20 cellular contexts compared by ENCODE assay signal in genomic region chr5:170159101-170159698, GRCh38. TPM values are rescaled to one million over a fixed set of nuclear protein-coding genes. Genes with fewer than 3 reads are reported as not detected.
DNase-seq lines count a peak whose midpoint lies in the region; ATAC-seq and TF ChIP-seq lines count a peak whose summit lies in the region.
"Had no signal": no experiment of that assay in that cellular context is flagged by ENCODE, and none has a peak within 500 bp of the region (broad histone marks: within the 10 kb centered on the region; RNA-seq: fewer than 3 reads in every experiment).

No MANE protein-coding gene starts in this region.

- no peak overlapping the region for H2AFZ ChIP-seq in mammary epithelial cell (ENCODE audit: low read depth, low read length)

- no peaks in the 10 kb centered on the region for H3K4me1 ChIP-seq in mammary epithelial cell (ENCODE audit: insufficient read depth, low read length)
- H3K4me1 ChIP-seq: right atrium auricular region had no signal

- TF ChIP-seq CTCF in mammary epithelial cell (conservative IDR thresholded peaks at IDR 0.05 in 1 of 2, IDR thresholded peaks at IDR 0.05 in 1 of 2; ENCODE audit: extremely low read depth in 1 of 2, insufficient read depth in 1 of 2, low read depth in 1 of 2, low read length in 2 of 2), result no peak

- 81% methylated on average over 5 of the region's 5 CpGs for WGBS in mammary epithelial cell (ENCODE audit: low coverage, missing lambda C conversion rate)

- no peaks in the 10 kb centered on the region for H4K20me1 ChIP-seq in mammary epithelial cell (ENCODE audit: insufficient read depth, low read length)
- H4K20me1 ChIP-seq: BLaER1 treated with 17β-estradiol and CSF1 and Interleukin-3, amounts not matched to agents 10 nM and 100 nM had no signal

- no peaks in the 10 kb centered on the region for H3K79me2 ChIP-seq in mammary epithelial cell (ENCODE audit: insufficient read depth, low read length)

- in situ Hi-C loops in mammary epithelial cell (cut with MboI; ENCODE audit: low sequenced_read_pairs in 2 of 2), result no loop called here

- no peaks in the 10 kb centered on the region for H3K9me3 ChIP-seq in MG63
- no peaks in the 10 kb centered on the region for H3K9me3 ChIP-seq in mammary epithelial cell (replicated peaks; ENCODE audit: insufficient read depth, low read length)
- H3K9me3 ChIP-seq: BLaER1 treated with 17β-estradiol and CSF1 and Interleukin-3, amounts not matched to agents 10 nM and 100 nM; right atrium auricular region; thoracic aorta had no signal

- no peak overlapping the region for H3K4me3 ChIP-seq in MG63
- H3K4me3 ChIP-seq in mammary epithelial cell (replicated peaks in 1 of 3; ENCODE audit: insufficient read depth in 1 of 3, low read depth in 2 of 3, low read length in 3 of 3), result no peak overlapping the region
- H3K4me3 ChIP-seq: BLaER1 treated with 17β-estradiol and CSF1 and Interleukin-3, amounts not matched to agents 10 nM and 100 nM; K562; right atrium auricular region; thoracic aorta had no signal

- intact Hi-C loops in mammary epithelial cell (cut with micrococcal nuclease), result no loop called here

- no peak overlapping the region for H3K27ac ChIP-seq in mammary epithelial cell (ENCODE audit: insufficient read depth, low read depth, low read length)
- H3K27ac ChIP-seq: BLaER1 treated with 17β-estradiol and CSF1 and Interleukin-3, amounts not matched to agents 10 nM and 100 nM; right atrium auricular region; thoracic aorta; VCaP had no signal

- no peaks in the 10 kb centered on the region for H3K36me3 ChIP-seq in MG63
- no peaks in the 10 kb centered on the region for H3K36me3 ChIP-seq in mammary epithelial cell (ENCODE audit: insufficient read depth, low read length)
- H3K36me3 ChIP-seq: BLaER1 treated with 17β-estradiol and CSF1 and Interleukin-3, amounts not matched to agents 10 nM and 100 nM; right atrium auricular region; thoracic aorta had no signal

- no peak overlapping the region for H3K9ac ChIP-seq in mammary epithelial cell (ENCODE audit: insufficient read depth, low read length)
- H3K9ac ChIP-seq: BLaER1 treated with 17β-estradiol and CSF1 and Interleukin-3, amounts not matched to agents 10 nM and 100 nM had no signal

- no peaks in the 10 kb centered on the region for H3K27me3 ChIP-seq in MG63
- no peaks in the 10 kb centered on the region for H3K27me3 ChIP-seq in mammary epithelial cell (ENCODE audit: insufficient read depth, low read length)
- H3K27me3 ChIP-seq: BLaER1 treated with 17β-estradiol and CSF1 and Interleukin-3, amounts not matched to agents 10 nM and 100 nM; right atrium auricular region had no signal

- ATAC-seq in GM18867 (IDR thresholded peaks at IDR 0.05; ENCODE audit: unreplicated experiment), result no peak
- ATAC-seq: K562 had no signal

- DNase-seq in Daoy (ENCODE audit: low read depth) (peak; percentile 56), MG63 (peak; percentile 82), mammary epithelial cell (peak; percentile 46), non-pigmented ciliary epithelial cell (ENCODE audit: low read depth) (peak; percentile 42), globus pallidus (ENCODE audit: low spot score) (no peak), LoVo (ENCODE audit: low spot score) (no peak)
- DNase-seq in NK-92 treated with Interleukin-12 subunit alpha and Interleukin-12 subunit beta, amount 100 ng/mL, for 24 hours (lab: John Stamatoyannopoulos, UW), result no peak
- DNase-seq: activated CD8-positive, alpha-beta memory T cell treated with anti-CD3 and anti-CD28 coated beads for 24 hours; foreskin melanocyte; NCI-H1417; NCI-H446; nephron progenitor cell; stimulated activated CD4-positive, alpha-beta T cell treated with anti-CD3 and anti-CD28 coated beads, Interleukin-2, amount 100 ng/mL, for 24 hours had no signal

- no TSS peak for BruUV-seq in mammary epithelial cell (replicated peaks; lab: Mats Ljungman, UMichigan)

- no peak overlapping the region for H3K4me2 ChIP-seq in mammary epithelial cell (ENCODE audit: insufficient read depth, low read depth, low read length)
- H3K4me2 ChIP-seq: BLaER1 treated with 17β-estradiol and CSF1 and Interleukin-3, amounts not matched to agents 10 nM and 100 nM had no signal

- CTCF ChIA-PET in mammary epithelial cell (lab: Charles Lee; ENCODE audit: low non-redundant PET), result no interaction called here

- dilution Hi-C loops in mammary epithelial cell (cut with HindIII; ENCODE audit: low sequenced_read_pairs), result no loop called here

RNA-seq across cellular contexts. Expression of gene FOXI1, which starts 53.5 kb away (rescaled TPM):
- total RNA-seq in Daoy (2014; rRNA removed; shearing (Covaris generic)), result not detected in 2 replicates
- 0.59 TPM in 1 of 2 replicates, not detected in the other for total RNA-seq in MG63 (2014; rRNA removed; shearing (Covaris generic); ENCODE audit: low replicate concordance)
- not detected for total RNA-seq in mammary epithelial cell
- not detected for polyA plus RNA-seq in mammary epithelial cell
- not detected for polyA minus RNA-seq in mammary epithelial cell
- total RNA-seq: H4, K562, right atrium auricular region, thoracic aorta had no signal
- polyA plus RNA-seq: K562 had no signal

Comparison
In these comparisons a context has a peak if more than half of its experiments do, and no peak if none do; other contexts are left out.
1. DNase-seq: peak in Daoy (single experiment), MG63 (single experiment), mammary epithelial cell (single experiment) and non-pigmented ciliary epithelial cell (single experiment); none in NK-92 treated with Interleukin-12 subunit alpha and Interleukin-12 subunit beta, amount 100 ng/mL, for 24 hours (single experiment), globus pallidus (single experiment) and LoVo (single experiment).